In genomic region chr7:107643407-107643806, GRCh38 we compare ENCODE assay signal across 11 cellular contexts. TPM values are rescaled to one million over a fixed set of nuclear protein-coding genes. Genes with fewer than 3 reads are reported as not detected.
A peak's percentile ranks its signal among the peaks of the same experiment; 100 is the strongest.
DNase-seq lines count a peak whose midpoint lies in the region; ATAC-seq and TF ChIP-seq lines count a peak whose summit lies in the region.
"Had no signal": no experiment of that assay in that cellular context is flagged by ENCODE, and none has a peak within 500 bp of the region (broad histone marks: within the 10 kb centered on the region; RNA-seq: fewer than 3 reads in every experiment).

No MANE protein-coding gene starts in this region.

- in situ Hi-C loops in SK-MEL-5 (cut with HindIII; ENCODE audit: low pct_unique_long_range_greater_than_20kb, low sequenced_read_pairs) = no loop called here

- H3K4me2 ChIP-seq in GM23338 = no peak overlapping the region

- no peak overlapping the region for H2AFZ ChIP-seq in GM23338

- no peak overlapping the region for H3K27ac Mint-ChIP-seq in GM23338
- H3K27ac Mint-ChIP-seq: effector memory CD8-positive, alpha-beta T cell had no signal

- peak; percentile 48 for DNase-seq in GM23338 (ENCODE audit: low spot score)
- DNase-seq in SK-MEL-5 (ENCODE audit: low read depth, low spot score) = peak; percentile 58
- DNase-seq in fibroblast of gingiva (ENCODE audit: low read depth) = peak; percentile 6
- peak; percentile 54 for DNase-seq in stromal cell of bone marrow (ENCODE audit: low read depth)
- no peak for DNase-seq in right lobe of liver
- DNase-seq: activated naive CD8-positive, alpha-beta T cell treated with anti-CD3 and anti-CD28 coated beads, Interleukin-2, amount 10 ng/mL, durations not matched to agents 7 days and 5 days; effector memory CD8-positive, alpha-beta T cell; retina; T-helper 9 cell had no signal

- H3K36me3 ChIP-seq in GM23338 (ENCODE audit: insufficient read depth) (no peaks in the 10 kb centered on the region), right lobe of liver (no peaks in the 10 kb centered on the region)

- H3K27me3 ChIP-seq in GM23338 (ENCODE audit: insufficient read depth) (no peaks in the 10 kb centered on the region), right lobe of liver (no peaks in the 10 kb centered on the region)

- no peaks in the 10 kb centered on the region for H3K9me2 ChIP-seq in GM23338 (ENCODE audit: insufficient read depth)

- H3K9me3 Mint-ChIP-seq in GM23338 = peaks cover 3% of the 10 kb centered on the region; the same call in 1 of the 3 replicates
- H3K9me3 Mint-ChIP-seq: effector memory CD8-positive, alpha-beta T cell had no signal

- WGBS in right lobe of liver (ENCODE audit: insufficient coverage, low coverage, low lambda C conversion rate, missing lambda C conversion rate) = 40% methylated on average over 1 of the region's 1 CpG

- peaks cover 1% of the 10 kb centered on the region; the same call in 1 of the 3 replicates for H3K4me1 Mint-ChIP-seq in GM23338

- H3K4me1 ChIP-seq in GM23338 (ENCODE audit: insufficient read depth) (0 out of 2 replicates have a peak, but pooled peaks cover 6% of the 10 kb centered on the region), right lobe of liver (no peaks in the 10 kb centered on the region)

- peaks cover under 1% of the 10 kb centered on the region for H3K27me3 Mint-ChIP-seq in GM23338 (ENCODE audit: insufficient read depth, low read depth, poor library complexity)

- no peaks in the 10 kb centered on the region for H4K20me1 ChIP-seq in GM23338 (replicated peaks; ENCODE audit: insufficient read depth)

- no peak overlapping the region for H3K4me3 Mint-ChIP-seq in GM23338
- H3K4me3 Mint-ChIP-seq: effector memory CD8-positive, alpha-beta T cell had no signal

- no peaks in the 10 kb centered on the region for H3F3A ChIP-seq in GM23338 (replicated peaks; ENCODE audit: low read depth)

- intact Hi-C loops in right lobe of liver (cut with DNase I) = no loop called here

- H3K27ac ChIP-seq in GM23338 (ENCODE audit: low read depth) (no peak overlapping the region), right lobe of liver (no peak overlapping the region)

- TF ChIP-seq CTCF in GM23338 (conservative IDR thresholded peaks at IDR 0.05; ENCODE audit: low read depth in 2 of 2) (peak; percentile 56 to 61), right lobe of liver (IDR thresholded peaks at IDR 0.05) (no peak)

- TF ChIP-seq POLR2A in right lobe of liver (IDR thresholded peaks at IDR 0.05) = no peak

- ATAC-seq in GM23338 (peak; percentile 76), GM18498 (IDR thresholded peaks at IDR 0.05; ENCODE audit: unreplicated experiment) (no peak), right lobe of liver (no peak), GM21423 (IDR thresholded peaks at IDR 0.05; ENCODE audit: unreplicated experiment) (no peak)
- ATAC-seq: effector memory CD8-positive, alpha-beta T cell had no signal

- H3K9me3 ChIP-seq in right lobe of liver = no peaks in the 10 kb centered on the region

- H3K36me3 Mint-ChIP-seq in GM23338 (ENCODE audit: low read depth) = no peaks in the 10 kb centered on the region

- H3K79me2 ChIP-seq in GM23338 (replicated peaks; ENCODE audit: insufficient read depth) = no peaks in the 10 kb centered on the region

- H3K4me3 ChIP-seq in GM23338 = no peak overlapping the region
- H3K4me3 ChIP-seq in right lobe of liver = no peak overlapping the region

TF ChIP-seq in GM23338, 12 proteins besides CTCF, POLR2A, EP300 and RAD21 (continues in another document):
- TF ChIP-seq ZNF462 (CRISPR knock-in tag; IDR thresholded peaks at IDR 0.05) = no peak
- TF ChIP-seq EZH2phosphoT487 (IDR thresholded peaks at IDR 0.05; ENCODE audit: unreplicated experiment) = no peak
- TF ChIP-seq REST (IDR thresholded peaks at IDR 0.05; ENCODE audit: unreplicated experiment) = no peak
- no peak for TF ChIP-seq STAT1 (IDR thresholded peaks at IDR 0.05; ENCODE audit: unreplicated experiment)
- no peak for TF ChIP-seq NANOG (IDR thresholded peaks at IDR 0.05; ENCODE audit: borderline replicate concordance)
- TF ChIP-seq JUNB (IDR thresholded peaks at IDR 0.05; ENCODE audit: unreplicated experiment) = no peak

RNA-seq across cellular contexts. Expression of gene SLC26A4, which starts 17.2 kb away (rescaled TPM):
- 0.07 TPM in 1 of 2 replicates, not detected in the other for total RNA-seq in GM23338 (2014; rRNA removed; shearing (Covaris generic))
- not detected in 2 replicates for polyA plus RNA-seq in GM23338 (2016; fragmentation: Nextera tagmentation; extraction: Ambion mirVana)
- total RNA-seq in SK-MEL-5 (2014; rRNA removed; shearing (Covaris generic)) = 16.7 and 17.9 TPM in 2 replicates
- 7.3 and 12.5 TPM in 2 replicates for polyA plus RNA-seq in SK-MEL-5 (2015; cell fraction: cytosol; rRNA removed)
- 6.5 and 7.1 TPM in 2 replicates for polyA plus RNA-seq in SK-MEL-5 (2015; cell fraction: nucleus; rRNA removed)
- total RNA-seq in right lobe of liver = under 1 TPM in 5 of 6 experiments, not detected in 1; 0.05 to 0.68 (median 0.27) TPM

Comparison
In these comparisons a context has a peak if more than half of its experiments do, and no peak if none do; other contexts are left out.
1. DNase-seq: peak in GM23338 (single experiment), SK-MEL-5 (single experiment), fibroblast of gingiva (single experiment) and stromal cell of bone marrow (single experiment); none in right lobe of liver (0 of 3).
2. CTCF ChIP-seq: peak in GM23338 (2 of 2); none in right lobe of liver (0 of 4).
3. RNA of gene SLC26A4, which starts 17.2 kb away (total RNA-seq): 16.7 to 17.9 TPM in SK-MEL-5; 0.05 to 0.68 TPM in right lobe of liver and 0.07 TPM in GM23338; every median in the first group is over 10 times any median in the second.